ENCODE assay signal across 11 cellular contexts in the genomic region with DNA sequence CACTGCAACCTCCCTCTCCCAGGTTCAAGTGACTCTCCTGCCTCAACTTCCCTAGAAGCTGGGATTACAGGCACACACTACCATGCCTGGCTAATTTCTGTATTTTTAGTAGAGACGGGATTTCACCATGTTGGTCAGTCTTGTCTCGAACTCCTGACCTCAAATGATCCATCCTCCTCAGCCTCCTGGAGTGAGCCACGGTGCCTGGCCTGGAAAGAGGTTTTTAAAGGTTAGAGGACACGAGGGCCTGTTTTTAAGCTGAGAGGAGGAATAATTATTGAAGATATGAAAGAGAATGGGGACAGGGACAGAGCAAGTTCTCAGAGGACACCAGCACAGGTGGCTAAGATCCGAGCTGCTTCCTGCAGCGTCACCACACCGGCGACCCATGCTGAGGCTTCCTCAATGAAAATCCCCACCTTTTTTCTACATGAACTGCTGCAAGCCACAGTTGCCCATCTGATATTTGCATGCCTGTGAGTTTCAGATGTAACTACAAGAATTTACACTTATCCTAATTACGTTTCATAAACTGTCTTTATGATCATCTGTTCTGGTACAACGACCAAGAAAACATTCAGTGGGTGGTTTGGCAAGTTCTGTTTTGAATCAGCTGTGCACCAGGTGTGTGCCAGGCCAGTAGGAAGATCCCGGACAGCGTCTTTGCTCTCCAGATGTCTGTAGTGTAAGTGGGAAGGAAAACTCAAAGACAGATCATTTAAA.
DNase-seq lines count a peak whose midpoint lies in the region; ATAC-seq and TF ChIP-seq lines count a peak whose summit lies in the region.
"Had no signal": no experiment of that assay in that cellular context is flagged by ENCODE, and none has a peak within 500 bp of the region (broad histone marks: within the 10 kb centered on the region; RNA-seq: fewer than 3 reads in every experiment).

No MANE protein-coding gene starts in this region.

- no peaks in the 10 kb centered on the region for H3K36me3 Mint-ChIP-seq in effector memory CD8-positive, alpha-beta T cell (ENCODE audit: insufficient read depth)

- TF ChIP-seq POLR2A in GM18505 (IDR thresholded peaks at IDR 0.05; ENCODE audit: borderline replicate concordance, extremely low read depth, insufficient read depth, insufficient read length), result peak; percentile 59

- no peaks in the 10 kb centered on the region for H3K9me3 ChIP-seq in left lung
- H3K9me3 ChIP-seq: thyroid gland had no signal

- H3K4me3 Mint-ChIP-seq in effector memory CD8-positive, alpha-beta T cell, result no peak overlapping the region

- no peaks in the 10 kb centered on the region for H3K27me3 Mint-ChIP-seq in effector memory CD8-positive, alpha-beta T cell

- peak overlapping the region in 1 of 2 donors; percentile 53 for H3K27ac Mint-ChIP-seq in effector memory CD8-positive, alpha-beta T cell

- intact Hi-C loops in left lung (cut with DNase I), result no loop called here

- H3K4me1 Mint-ChIP-seq in effector memory CD8-positive, alpha-beta T cell (ENCODE audit: low read depth in 2 of 2), result peaks cover 6 to 10% of the 10 kb centered on the region in 2 donors

- H3K4me3 ChIP-seq in left lung, result no peak overlapping the region
- H3K4me3 ChIP-seq: thyroid gland had no signal

- H3K9me3 Mint-ChIP-seq in effector memory CD8-positive, alpha-beta T cell, result no peaks in the 10 kb centered on the region

- H3K27ac ChIP-seq in left lung, result no peak overlapping the region
- H3K27ac ChIP-seq: thyroid gland had no signal

- peak; percentile 84 for ATAC-seq in GM18505 (IDR thresholded peaks at IDR 0.05; ENCODE audit: unreplicated experiment)
- ATAC-seq in GM21390 (IDR thresholded peaks at IDR 0.05; ENCODE audit: unreplicated experiment), result peak; percentile 90
- peak; percentile 82 for ATAC-seq in HG03139 (IDR thresholded peaks at IDR 0.05; ENCODE audit: unreplicated experiment)
- peak; percentile 40 for ATAC-seq in effector memory CD8-positive, alpha-beta T cell (replicated peaks)
- ATAC-seq in left lung, result no peak
- ATAC-seq: left ventricle myocardium superior had no signal

- DNase-seq in effector memory CD8-positive, alpha-beta T cell, result no peak
- DNase-seq in left lung (no peak), SW480 (ENCODE audit: low spot score) (no peak), C1 segment of cervical spinal cord (lab: John Stamatoyannopoulos, UW) (no peak), NK-92 (lab: John Stamatoyannopoulos, UW; ENCODE audit: unreplicated experiment) (no peak)
- DNase-seq: left ventricle myocardium superior, SHP77 treated with DMSO at 0.1 percent for 48 hours, thyroid gland had no signal

- no peaks in the 10 kb centered on the region for H3K36me3 ChIP-seq in left lung
- H3K36me3 ChIP-seq: thyroid gland had no signal

- H3K27me3 ChIP-seq in left lung, result no peaks in the 10 kb centered on the region
- H3K27me3 ChIP-seq: thyroid gland had no signal

- no peaks in the 10 kb centered on the region for H3K4me1 ChIP-seq in left lung
- H3K4me1 ChIP-seq: thyroid gland had no signal

- TF ChIP-seq CTCF in left lung (IDR thresholded peaks at IDR 0.05), result no peak
